ENCODE assay signal across 27 cellular contexts in the genomic region with DNA sequence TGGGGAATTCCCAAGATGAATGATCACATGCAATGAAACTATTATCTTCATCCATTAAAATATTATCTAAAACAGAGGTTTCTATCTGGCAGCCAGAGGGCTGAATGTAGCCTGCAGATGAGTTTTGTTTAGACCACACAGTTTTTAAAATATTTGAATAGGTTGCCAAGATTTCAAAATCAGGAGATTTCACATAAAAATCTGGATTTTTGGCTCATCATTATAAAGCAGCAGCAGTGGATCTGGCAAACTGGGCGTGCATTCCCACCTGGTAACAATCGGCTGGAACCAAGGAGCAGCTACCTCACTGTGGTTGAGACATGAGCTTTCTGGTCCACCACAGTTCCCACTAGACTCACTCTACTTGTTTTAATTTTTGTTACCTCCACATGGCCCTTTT.
A peak's percentile ranks its signal among the peaks of the same experiment; 100 is the strongest.
DNase-seq lines count a peak whose midpoint lies in the region; ATAC-seq, FAIRE-seq and TF ChIP-seq lines count a peak whose summit lies in the region.
"Had no signal": no experiment of that assay in that cellular context is flagged by ENCODE, and none has a peak within 500 bp of the region (broad histone marks: within the 10 kb centered on the region; RNA-seq: fewer than 3 reads in every experiment).

No MANE protein-coding gene starts in this region.

- CTCF ChIA-PET in HEK293T (lab: Yijun Ruan, JAX): no interaction called here

- POLR2A ChIA-PET in HEK293T (lab: Yijun Ruan, JAX): no interaction called here

- H3K79me2 ChIP-seq in osteoblast (ENCODE audit: insufficient read depth, low read length): peaks cover 25% of the 10 kb centered on the region

- H3K4me3 ChIP-seq in SK-N-MC (no peak overlapping the region), osteoblast (ENCODE audit: insufficient read depth, low read length) (no peak overlapping the region)
- H3K4me3 ChIP-seq: mucosa of descending colon, neural progenitor cell, transverse colon had no signal

- DNase-seq in EH (ENCODE audit: low read depth): peak; percentile 70
- no peak for DNase-seq in SK-N-MC (ENCODE audit: low read depth, low spot score)
- DNase-seq in fibroblast of gingiva (ENCODE audit: low read depth): peak; percentile 73
- no peak for DNase-seq in osteoblast (ENCODE audit: insufficient read length, low spot score, missing footprints)
- no peak for DNase-seq in HEK293T (ENCODE audit: extremely low spot score)
- DNase-seq in GM13977 (ENCODE audit: low spot score): no peak
- no peak for DNase-seq in GM12891 (ENCODE audit: insufficient read length, low spot score)
- DNase-seq: activated CD4-positive, alpha-beta T cell treated with anti-CD3 and anti-CD28 coated beads, Interleukin-2, amount 50 U/mL, for 1 hour; activated effector memory CD4-positive, alpha-beta T cell treated with anti-CD3 and anti-CD28 coated beads, Interleukin-2, amount 50 U/mL, for 16 hours; amygdala; BE2C; caudate nucleus; KG1; mucosa of descending colon; NCI-H1930; NCI-H2227 treated with DMSO at 0.1 percent for 48 hours; NCI-H82; OCI-M1; stimulated activated CD4-positive, alpha-beta T cell treated with anti-CD3 and anti-CD28 coated beads, Interleukin-4, amount 100 ng/mL, for 4 hours; stimulated activated naive CD8-positive, alpha-beta T cell treated with anti-CD3 and anti-CD28 coated beads, Interleukin-15, amount 100 ng/mL, for 72 hours; T-helper 2 cell; transverse colon had no signal

- ATAC-seq in HG03378 (IDR thresholded peaks at IDR 0.05; ENCODE audit: unreplicated experiment): no peak
- ATAC-seq: esophagus mucosa; mucosa of descending colon; stimulated activated naive CD8-positive, alpha-beta T cell treated with anti-CD3 and anti-CD28 coated beads, Interleukin-15, amount 100 ng/mL, for 72 hours had no signal

- H2AFZ ChIP-seq in osteoblast (ENCODE audit: low read length): no peak overlapping the region
- H2AFZ ChIP-seq: neural progenitor cell had no signal

- H3K27me3 ChIP-seq in osteoblast (ENCODE audit: insufficient read depth, low read length): no peaks in the 10 kb centered on the region
- H3K27me3 ChIP-seq: BE2C, neural progenitor cell, transverse colon had no signal

- no peak for FAIRE-seq in GM12891 (lab: Jason Lieb, UNC)
- FAIRE-seq: GM19239 had no signal

- H3K36me3 ChIP-seq in SK-N-MC (ENCODE audit: insufficient read depth, low read length) (no peaks in the 10 kb centered on the region), osteoblast (ENCODE audit: insufficient read depth, low read length) (no peaks in the 10 kb centered on the region)
- H3K36me3 ChIP-seq: BE2C, neural progenitor cell, transverse colon had no signal

- H3K9me3 ChIP-seq in SK-N-MC (ENCODE audit: low read depth, low read length) (no peaks in the 10 kb centered on the region), osteoblast (ENCODE audit: low read depth, low read length) (no peaks in the 10 kb centered on the region)
- H3K9me3 ChIP-seq: BE2C, mucosa of descending colon, transverse colon had no signal

- H3K9ac ChIP-seq in SK-N-MC (ENCODE audit: insufficient read length): no peak overlapping the region
- H3K9ac ChIP-seq: neural progenitor cell had no signal

- no peaks in the 10 kb centered on the region for H4K20me1 ChIP-seq in osteoblast (ENCODE audit: insufficient read depth, low read length)

- H3K27ac ChIP-seq in SK-N-MC: peak overlapping the region; percentile 35; the same call in 1 of the 2 replicates
- H3K27ac ChIP-seq in osteoblast (ENCODE audit: low read depth, low read length): peak overlapping the region; percentile 66
- H3K27ac ChIP-seq: neural progenitor cell, transverse colon, VCaP had no signal

- in situ Hi-C loops in GM13977 (cut with MboI; ENCODE audit: low pct_unique_long_range_greater_than_20kb, low sequenced_read_pairs, unreplicated experiment): no loop called here

- no peak for TF ChIP-seq POLR2A in GM12891 (IDR thresholded peaks at IDR 0.05; ENCODE audit: low read depth, low read length)

- TF ChIP-seq CTCF in osteoblast (IDR thresholded peaks at IDR 0.05; ENCODE audit: extremely low read depth, low read depth, low read length): no peak
- no peak for TF ChIP-seq CTCF in GM13977 (IDR thresholded peaks at IDR 0.05; ENCODE audit: extremely low read depth, insufficient read depth, missing control alignments)

- no peak overlapping the region for H3K4me2 ChIP-seq in osteoblast (ENCODE audit: insufficient read depth, low read length)
- H3K4me2 ChIP-seq: neural progenitor cell had no signal

- peaks cover 51% of the 10 kb centered on the region for H3K4me1 ChIP-seq in osteoblast (ENCODE audit: insufficient read depth, low read length)
- H3K4me1 ChIP-seq: BE2C had no signal

TF ChIP-seq in HEK293T, 16 proteins besides CTCF, POLR2A, EP300 and RAD21:
- TF ChIP-seq HDGF (IDR thresholded peaks at IDR 0.05; ENCODE audit: borderline replicate concordance): no peak
- no peak for TF ChIP-seq NFRKB (IDR thresholded peaks at IDR 0.05)
- no peak for TF ChIP-seq ARNT (IDR thresholded peaks at IDR 0.05)
- TF ChIP-seq, protein P1, sequence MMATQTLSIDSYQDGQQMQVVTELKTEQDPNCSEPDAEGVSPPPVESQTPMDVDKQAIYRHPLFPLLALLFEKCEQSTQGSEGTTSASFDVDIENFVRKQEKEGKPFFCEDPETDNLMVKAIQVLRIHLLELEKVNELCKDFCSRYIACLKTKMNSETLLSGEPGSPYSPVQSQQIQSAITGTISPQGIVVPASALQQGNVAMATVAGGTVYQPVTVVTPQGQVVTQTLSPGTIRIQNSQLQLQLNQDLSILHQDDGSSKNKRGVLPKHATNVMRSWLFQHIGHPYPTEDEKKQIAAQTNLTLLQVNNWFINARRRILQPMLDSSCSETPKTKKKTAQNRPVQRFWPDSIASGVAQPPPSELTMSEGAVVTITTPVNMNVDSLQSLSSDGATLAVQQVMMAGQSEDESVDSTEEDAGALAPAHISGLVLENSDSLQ (IDR thresholded peaks at IDR 0.05): no peak
- no peak for TF ChIP-seq BHLHE40 (IDR thresholded peaks at IDR 0.05; ENCODE audit: borderline replicate concordance)
- no peak for TF ChIP-seq ZNF384 (IDR thresholded peaks at IDR 0.05)
- TF ChIP-seq CTBP1 (IDR thresholded peaks at IDR 0.05; ENCODE audit: borderline replicate concordance): no peak
- TF ChIP-seq TARDBP (IDR thresholded peaks at IDR 0.05): no peak
- TF ChIP-seq SP1 (IDR thresholded peaks at IDR 0.05): no peak
- TF ChIP-seq LEF1 (IDR thresholded peaks at IDR 0.05; ENCODE audit: borderline replicate concordance): no peak
- TF ChIP-seq FOXA1 (IDR thresholded peaks at IDR 0.05): no peak
- TF ChIP-seq ELF4 (IDR thresholded peaks at IDR 0.05): no peak
- no peak for TF ChIP-seq FOXM1 (IDR thresholded peaks at IDR 0.05; ENCODE audit: borderline replicate concordance)
- TF ChIP-seq L3MBTL2 (conservative IDR thresholded peaks at IDR 0.05): no peak
- no peak for TF ChIP-seq SUZ12 (IDR thresholded peaks at IDR 0.05)

TF ChIP-seq in GM12891, 5 proteins besides CTCF, POLR2A, EP300 and RAD21:
- no peak for TF ChIP-seq PAX5 (IDR thresholded peaks at IDR 0.05; ENCODE audit: insufficient read depth, low read length, severe bottlenecking)
- no peak for TF ChIP-seq TAF1 (IDR thresholded peaks at IDR 0.05; ENCODE audit: low read depth, low read length)

Comparison
In these comparisons a context has a peak if more than half of its experiments do, and no peak if none do; other contexts are left out.
1. DNase-seq: peak in EH (single experiment) and fibroblast of gingiva (single experiment); none in SK-N-MC (single experiment), osteoblast (single experiment), HEK293T (single experiment), GM13977 (single experiment) and GM12891 (single experiment).